ENCODE assay signal across 1 cellular context in the genomic region with DNA sequence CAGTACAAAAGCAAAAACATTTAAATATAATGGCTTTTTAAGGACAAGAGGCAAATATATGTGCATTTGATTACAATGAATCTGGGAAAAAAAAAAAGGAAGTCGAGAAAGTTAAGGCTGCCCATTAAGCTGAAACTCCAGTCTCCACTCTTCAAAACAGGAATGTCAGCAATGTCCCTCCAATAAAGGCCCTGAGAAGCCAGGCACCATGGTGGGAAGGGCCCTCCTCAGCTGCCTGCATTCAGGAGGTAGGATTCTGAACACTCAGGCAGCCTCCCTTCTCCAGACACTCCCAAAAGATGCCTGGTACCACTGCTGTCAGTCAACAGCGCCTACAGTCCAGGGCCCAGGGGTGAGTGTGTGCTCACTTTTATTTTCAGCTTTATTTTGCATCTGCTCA.
TF ChIP-seq lines count a peak whose summit lies in the region.

No MANE protein-coding gene starts in this region.

TF ChIP-seq in GM23338, 12 proteins besides CTCF, POLR2A, EP300 and RAD21 (continued from another document):
- TF ChIP-seq, protein P1, sequence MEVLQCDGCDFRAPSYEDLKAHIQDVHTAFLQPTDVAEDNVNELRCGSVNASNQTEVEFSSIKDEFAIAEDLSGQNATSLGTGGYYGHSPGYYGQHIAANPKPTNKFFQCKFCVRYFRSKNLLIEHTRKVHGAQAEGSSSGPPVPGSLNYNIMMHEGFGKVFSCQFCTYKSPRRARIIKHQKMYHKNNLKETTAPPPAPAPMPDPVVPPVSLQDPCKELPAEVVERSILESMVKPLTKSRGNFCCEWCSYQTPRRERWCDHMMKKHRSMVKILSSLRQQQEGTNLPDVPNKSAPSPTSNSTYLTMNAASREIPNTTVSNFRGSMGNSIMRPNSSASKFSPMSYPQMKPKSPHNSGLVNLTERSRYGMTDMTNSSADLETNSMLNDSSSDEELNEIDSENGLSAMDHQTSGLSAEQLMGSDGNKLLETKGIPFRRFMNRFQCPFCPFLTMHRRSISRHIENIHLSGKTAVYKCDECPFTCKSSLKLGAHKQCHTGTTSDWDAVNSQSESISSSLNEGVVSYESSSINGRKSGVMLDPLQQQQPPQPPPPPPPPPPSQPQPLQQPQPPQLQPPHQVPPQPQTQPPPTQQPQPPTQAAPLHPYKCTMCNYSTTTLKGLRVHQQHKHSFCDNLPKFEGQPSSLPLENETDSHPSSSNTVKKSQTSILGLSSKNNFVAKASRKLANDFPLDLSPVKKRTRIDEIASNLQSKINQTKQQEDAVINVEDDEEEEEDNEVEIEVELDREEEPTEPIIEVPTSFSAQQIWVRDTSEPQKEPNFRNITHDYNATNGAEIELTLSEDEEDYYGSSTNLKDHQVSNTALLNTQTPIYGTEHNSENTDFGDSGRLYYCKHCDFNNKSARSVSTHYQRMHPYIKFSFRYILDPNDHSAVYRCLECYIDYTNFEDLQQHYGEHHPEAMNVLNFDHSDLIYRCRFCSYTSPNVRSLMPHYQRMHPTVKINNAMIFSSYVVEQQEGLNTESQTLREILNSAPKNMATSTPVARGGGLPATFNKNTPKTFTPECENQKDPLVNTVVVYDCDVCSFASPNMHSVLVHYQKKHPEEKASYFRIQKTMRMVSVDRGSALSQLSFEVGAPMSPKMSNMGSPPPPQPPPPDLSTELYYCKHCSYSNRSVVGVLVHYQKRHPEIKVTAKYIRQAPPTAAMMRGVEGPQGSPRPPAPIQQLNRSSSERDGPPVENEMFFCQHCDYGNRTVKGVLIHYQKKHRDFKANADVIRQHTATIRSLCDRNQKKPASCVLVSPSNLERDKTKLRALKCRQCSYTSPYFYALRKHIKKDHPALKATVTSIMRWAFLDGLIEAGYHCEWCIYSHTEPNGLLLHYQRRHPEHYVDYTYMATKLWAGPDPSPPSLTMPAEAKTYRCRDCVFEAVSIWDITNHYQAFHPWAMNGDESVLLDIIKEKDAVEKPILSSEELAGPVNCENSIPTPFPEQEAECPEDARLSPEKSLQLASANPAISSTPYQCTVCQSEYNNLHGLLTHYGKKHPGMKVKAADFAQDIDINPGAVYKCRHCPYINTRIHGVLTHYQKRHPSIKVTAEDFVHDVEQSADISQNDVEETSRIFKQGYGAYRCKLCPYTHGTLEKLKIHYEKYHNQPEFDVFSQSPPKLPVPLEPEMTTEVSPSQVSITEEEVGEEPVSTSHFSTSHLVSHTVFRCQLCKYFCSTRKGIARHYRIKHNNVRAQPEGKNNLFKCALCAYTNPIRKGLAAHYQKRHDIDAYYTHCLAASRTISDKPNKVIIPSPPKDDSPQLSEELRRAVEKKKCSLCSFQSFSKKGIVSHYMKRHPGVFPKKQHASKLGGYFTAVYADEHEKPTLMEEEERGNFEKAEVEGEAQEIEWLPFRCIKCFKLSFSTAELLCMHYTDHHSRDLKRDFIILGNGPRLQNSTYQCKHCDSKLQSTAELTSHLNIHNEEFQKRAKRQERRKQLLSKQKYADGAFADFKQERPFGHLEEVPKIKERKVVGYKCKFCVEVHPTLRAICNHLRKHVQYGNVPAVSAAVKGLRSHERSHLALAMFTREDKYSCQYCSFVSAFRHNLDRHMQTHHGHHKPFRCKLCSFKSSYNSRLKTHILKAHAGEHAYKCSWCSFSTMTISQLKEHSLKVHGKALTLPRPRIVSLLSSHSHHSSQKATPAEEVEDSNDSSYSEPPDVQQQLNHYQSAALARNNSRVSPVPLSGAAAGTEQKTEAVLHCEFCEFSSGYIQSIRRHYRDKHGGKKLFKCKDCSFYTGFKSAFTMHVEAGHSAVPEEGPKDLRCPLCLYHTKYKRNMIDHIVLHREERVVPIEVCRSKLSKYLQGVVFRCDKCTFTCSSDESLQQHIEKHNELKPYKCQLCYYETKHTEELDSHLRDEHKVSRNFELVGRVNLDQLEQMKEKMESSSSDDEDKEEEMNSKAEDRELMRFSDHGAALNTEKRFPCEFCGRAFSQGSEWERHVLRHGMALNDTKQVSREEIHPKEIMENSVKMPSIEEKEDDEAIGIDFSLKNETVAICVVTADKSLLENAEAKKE (CRISPR knock-in tag; IDR thresholded peaks at IDR 0.05), result peak; percentile 56; the same call in 1 of the 2 replicates
- no peak for TF ChIP-seq JUNB (IDR thresholded peaks at IDR 0.05; ENCODE audit: unreplicated experiment)
